Comparison of ENCODE assay signal across 28 cellular contexts in the genomic region with DNA sequence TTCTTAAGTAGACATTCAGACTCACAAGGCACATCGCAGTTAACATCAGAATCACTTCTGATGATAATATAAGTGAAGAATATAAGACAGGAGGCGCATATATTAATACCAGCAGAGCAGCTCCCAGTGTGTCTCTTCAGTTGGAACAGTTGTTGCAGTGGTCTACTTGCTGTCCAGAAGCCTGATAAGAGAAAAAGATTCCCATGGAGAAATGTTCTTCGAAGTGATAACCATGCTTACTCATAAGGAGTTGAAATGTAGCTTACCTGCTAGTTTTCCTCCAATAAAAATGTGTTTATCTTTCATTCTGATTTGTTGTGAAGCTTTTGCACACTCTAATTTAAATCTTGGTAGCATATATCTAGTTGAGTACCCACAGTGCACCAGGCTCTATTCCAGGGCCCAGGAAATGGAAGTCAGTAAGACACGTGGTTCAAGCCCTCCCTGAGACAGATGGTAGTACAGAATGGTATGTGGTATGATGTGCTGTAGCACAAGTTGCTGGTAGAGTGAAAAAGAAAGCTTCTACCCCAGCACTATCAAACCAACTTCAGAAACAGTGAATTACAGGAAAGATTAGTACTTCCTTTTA.
"Had no signal": no experiment of that assay in that cellular context is flagged by ENCODE, and none has a peak within 500 bp of the region (broad histone marks: within the 10 kb centered on the region; RNA-seq: fewer than 3 reads in every experiment).

No MANE protein-coding gene starts in this region.

- H3K9me3 ChIP-seq: adrenal gland, body of pancreas, esophagus squamous epithelium, gastroesophageal sphincter, heart right ventricle had no signal

- FAIRE-seq: colon had no signal

- H3K27me3 Mint-ChIP-seq: activated CD4-positive, alpha-beta memory T cell treated with anti-CD3 and anti-CD28 coated beads, Interleukin-2, amount 10 ng/mL, durations not matched to agents 7 days and 5 days; activated CD4-positive, alpha-beta T cell treated with anti-CD3 and anti-CD28 coated beads for 36 hours; activated CD4-positive, alpha-beta T cell treated with anti-CD3 and anti-CD28 coated beads, Interleukin-2, amount 10 ng/mL, durations not matched to agents 24 days and 14 days; activated naive CD4-positive, alpha-beta T cell treated with anti-CD3 and anti-CD28 coated beads, Interleukin-2, amount 50 U/mL, for 24 hours; activated naive CD8-positive, alpha-beta T cell treated with anti-CD3 and anti-CD28 coated beads for 36 hours; activated naive CD8-positive, alpha-beta T cell treated with anti-CD3 and anti-CD28 coated beads, Interleukin-2, amount 50 U/mL, for 24 hours had no signal

- DNase-seq: activated CD4-positive, alpha-beta memory T cell treated with anti-CD3 and anti-CD28 coated beads, Interleukin-2, amount 10 ng/mL, durations not matched to agents 7 days and 5 days; activated CD4-positive, alpha-beta T cell treated with anti-CD3 and anti-CD28 coated beads for 36 hours; activated CD4-positive, alpha-beta T cell treated with anti-CD3 and anti-CD28 coated beads, Interleukin-2, amount 10 ng/mL, durations not matched to agents 24 days and 14 days; activated CD4-positive, CD25-positive, alpha-beta regulatory T cell; activated CD4-positive, CD25-positive, alpha-beta regulatory T cell treated with anti-CD3 and anti-CD28 coated beads, Interleukin-2, amount 50 U/mL, for 72 hours; activated CD8-positive, alpha-beta memory T cell treated with anti-CD3 and anti-CD28 coated beads for 24 hours; activated effector memory CD4-positive, alpha-beta T cell treated with anti-CD3 and anti-CD28 coated beads, Interleukin-2, amount 50 U/mL, for 16 hours; activated naive CD4-positive, alpha-beta T cell treated with anti-CD3 and anti-CD28 coated beads for 36 hours; activated naive CD8-positive, alpha-beta T cell treated with anti-CD3 and anti-CD28 coated beads for 36 hours; activated naive CD8-positive, alpha-beta T cell treated with anti-CD3 and anti-CD28 coated beads, Interleukin-2, amount 50 U/mL, for 24 hours; activated T-cell treated with anti-CD3 and anti-CD28 coated beads, Interleukin-2, amount 50 U/mL, for 4 hours; adrenal gland; amygdala; aorta; body of pancreas; caudate nucleus; cortex of kidney; effector CD8-positive, alpha-beta T cell; esophagus squamous epithelium; foreskin melanocyte; heart right ventricle; T-helper 2 cell had no signal

- H3K4me1 ChIP-seq: adrenal gland, body of pancreas, esophagus squamous epithelium, gastroesophageal sphincter had no signal

- H3K27ac ChIP-seq: adrenal gland, body of pancreas, epithelial cell of prostate, esophagus squamous epithelium, gastroesophageal sphincter, heart right ventricle had no signal

- H3K4me3 ChIP-seq: adrenal gland, body of pancreas, esophagus squamous epithelium, gastroesophageal sphincter, heart right ventricle had no signal

- H3K27ac Mint-ChIP-seq: activated CD4-positive, alpha-beta memory T cell treated with anti-CD3 and anti-CD28 coated beads, Interleukin-2, amount 10 ng/mL, durations not matched to agents 7 days and 5 days; activated CD4-positive, alpha-beta T cell treated with anti-CD3 and anti-CD28 coated beads for 36 hours; activated CD4-positive, alpha-beta T cell treated with anti-CD3 and anti-CD28 coated beads, Interleukin-2, amount 10 ng/mL, durations not matched to agents 24 days and 14 days; activated naive CD4-positive, alpha-beta T cell treated with anti-CD3 and anti-CD28 coated beads for 36 hours; activated naive CD4-positive, alpha-beta T cell treated with anti-CD3 and anti-CD28 coated beads, Interleukin-2, amount 50 U/mL, for 24 hours; activated naive CD8-positive, alpha-beta T cell treated with anti-CD3 and anti-CD28 coated beads for 36 hours; activated naive CD8-positive, alpha-beta T cell treated with anti-CD3 and anti-CD28 coated beads, Interleukin-2, amount 50 U/mL, for 24 hours; activated T-helper 1 cell treated with anti-CD3 and anti-CD28 coated beads, Interleukin-12 subunit alpha, Interleukin-12 subunit beta, Interleukin-2, Interleukin-4 antibody, amounts not matched to agents 30 ng/mL and 10 ng/mL and 1 ng/mL, durations not matched to agents 14 hours and 24 hours and 36 hours; activated T-helper 2 cell treated with anti-CD3 and anti-CD28 coated beads, Interferon-gamma antibody, Interleukin-2, Interleukin-4, amounts not matched to agents 10 μg/mL and 5 μg/mL and 100 μg/mL, durations not matched to agents 14 hours and 24 hours and 36 hours had no signal

- H3K4me1 Mint-ChIP-seq: activated CD4-positive, alpha-beta memory T cell treated with anti-CD3 and anti-CD28 coated beads, Interleukin-2, amount 10 ng/mL, durations not matched to agents 7 days and 5 days; activated CD4-positive, alpha-beta T cell treated with anti-CD3 and anti-CD28 coated beads for 36 hours; activated CD4-positive, alpha-beta T cell treated with anti-CD3 and anti-CD28 coated beads, Interleukin-2, amount 10 ng/mL, durations not matched to agents 24 days and 14 days; activated naive CD4-positive, alpha-beta T cell treated with anti-CD3 and anti-CD28 coated beads, Interleukin-2, amount 50 U/mL, for 24 hours; activated naive CD8-positive, alpha-beta T cell treated with anti-CD3 and anti-CD28 coated beads for 36 hours; activated naive CD8-positive, alpha-beta T cell treated with anti-CD3 and anti-CD28 coated beads, Interleukin-2, amount 50 U/mL, for 24 hours had no signal

- H3K4me3 Mint-ChIP-seq: activated CD4-positive, alpha-beta memory T cell treated with anti-CD3 and anti-CD28 coated beads, Interleukin-2, amount 10 ng/mL, durations not matched to agents 7 days and 5 days; activated CD4-positive, alpha-beta T cell treated with anti-CD3 and anti-CD28 coated beads for 36 hours; activated CD4-positive, alpha-beta T cell treated with anti-CD3 and anti-CD28 coated beads, Interleukin-2, amount 10 ng/mL, durations not matched to agents 24 days and 14 days; activated naive CD4-positive, alpha-beta T cell treated with anti-CD3 and anti-CD28 coated beads for 36 hours; activated naive CD4-positive, alpha-beta T cell treated with anti-CD3 and anti-CD28 coated beads, Interleukin-2, amount 50 U/mL, for 24 hours; activated naive CD8-positive, alpha-beta T cell treated with anti-CD3 and anti-CD28 coated beads for 36 hours; activated naive CD8-positive, alpha-beta T cell treated with anti-CD3 and anti-CD28 coated beads, Interleukin-2, amount 50 U/mL, for 24 hours; activated T-cell treated with anti-CD3 and anti-CD28 coated beads, Interleukin-2, amount 50 U/mL, for 4 hours; activated T-helper 1 cell treated with anti-CD3 and anti-CD28 coated beads, Interleukin-12 subunit alpha, Interleukin-12 subunit beta, Interleukin-2, Interleukin-4 antibody, amounts not matched to agents 30 ng/mL and 10 ng/mL and 1 ng/mL, durations not matched to agents 14 hours and 24 hours and 36 hours had no signal

- H3K27me3 ChIP-seq: adrenal gland, body of pancreas, esophagus squamous epithelium, gastroesophageal sphincter, heart right ventricle had no signal

- ATAC-seq: activated CD4-positive, alpha-beta T cell treated with anti-CD3 and anti-CD28 coated beads for 36 hours; activated naive CD8-positive, alpha-beta T cell treated with anti-CD3 and anti-CD28 coated beads, Interleukin-2, amount 50 U/mL, for 24 hours; activated T-cell treated with anti-CD3 and anti-CD28 coated beads, Interleukin-2, amount 50 U/mL, for 4 hours; body of pancreas; gastroesophageal sphincter; heart right ventricle had no signal

- H3K9me3 Mint-ChIP-seq: activated CD4-positive, alpha-beta memory T cell treated with anti-CD3 and anti-CD28 coated beads, Interleukin-2, amount 10 ng/mL, durations not matched to agents 7 days and 5 days; activated CD4-positive, alpha-beta T cell treated with anti-CD3 and anti-CD28 coated beads, Interleukin-2, amount 10 ng/mL, durations not matched to agents 24 days and 14 days; activated naive CD4-positive, alpha-beta T cell treated with anti-CD3 and anti-CD28 coated beads for 36 hours; activated naive CD4-positive, alpha-beta T cell treated with anti-CD3 and anti-CD28 coated beads, Interleukin-2, amount 50 U/mL, for 24 hours; activated naive CD8-positive, alpha-beta T cell treated with anti-CD3 and anti-CD28 coated beads for 36 hours; activated naive CD8-positive, alpha-beta T cell treated with anti-CD3 and anti-CD28 coated beads, Interleukin-2, amount 50 U/mL, for 24 hours; activated T-cell treated with anti-CD3 and anti-CD28 coated beads, Interleukin-2, amount 50 U/mL, for 4 hours; activated T-helper 1 cell treated with anti-CD3 and anti-CD28 coated beads, Interleukin-12 subunit alpha, Interleukin-12 subunit beta, Interleukin-2, Interleukin-4 antibody, amounts not matched to agents 30 ng/mL and 10 ng/mL and 1 ng/mL, durations not matched to agents 14 hours and 24 hours and 36 hours; activated T-helper 2 cell treated with anti-CD3 and anti-CD28 coated beads, Interferon-gamma antibody, Interleukin-2, Interleukin-4, amounts not matched to agents 10 μg/mL and 5 μg/mL and 100 μg/mL, durations not matched to agents 14 hours and 24 hours and 36 hours had no signal
